15 cellular contexts compared by ENCODE assay signal in the genomic region with DNA sequence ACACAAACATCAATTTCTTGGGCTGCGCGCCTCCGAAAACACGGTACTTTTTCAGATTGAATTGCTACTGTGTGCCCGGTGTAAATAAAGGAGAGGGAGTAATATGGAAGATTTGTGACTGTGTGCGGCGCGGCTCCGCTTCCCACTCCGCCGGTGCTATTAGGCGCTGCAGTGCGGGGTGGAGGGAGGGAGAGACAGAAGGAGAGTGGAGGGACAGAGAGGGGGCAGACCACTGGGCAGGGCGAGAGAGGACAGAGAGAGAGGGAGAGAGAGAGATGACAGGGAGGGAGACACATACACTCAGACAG. TPM values are rescaled to one million over a fixed set of nuclear protein-coding genes. Genes with fewer than 3 reads are reported as not detected.
DNase-seq lines count a peak whose midpoint lies in the region; ATAC-seq, FAIRE-seq and TF ChIP-seq lines count a peak whose summit lies in the region.
"Had no signal": no experiment of that assay in that cellular context is flagged by ENCODE, and none has a peak within 500 bp of the region (broad histone marks: within the 10 kb centered on the region; RNA-seq: fewer than 3 reads in every experiment).

No MANE protein-coding gene starts in this region.

- FAIRE-seq in GM12892 (lab: Jason Lieb, UNC) = no peak
- FAIRE-seq: small intestine had no signal

- peak; percentile 29 for ATAC-seq in sciatic nerve
- ATAC-seq in HG03025 (IDR thresholded peaks at IDR 0.05; ENCODE audit: low FRiP score, unreplicated experiment) = no peak
- ATAC-seq in GM18870 (IDR thresholded peaks at IDR 0.05; ENCODE audit: unreplicated experiment) = no peak
- ATAC-seq in GM21381 (IDR thresholded peaks at IDR 0.05; ENCODE audit: unreplicated experiment) = no peak
- ATAC-seq: activated CD4-positive, alpha-beta T cell treated with anti-CD3 and anti-CD28 coated beads for 36 hours; CD8-positive, alpha-beta T cell had no signal

- H3K9me3 ChIP-seq in adipocyte (ENCODE audit: control insufficient read depth, low read length) (no peaks in the 10 kb centered on the region), iPS-20b (ENCODE audit: insufficient read depth, low read depth, low read length) (no peaks in the 10 kb centered on the region)

- intact Hi-C loops in sciatic nerve (cut with DNase I) = no loop called here

- H3K4me1 ChIP-seq in adipocyte (ENCODE audit: control insufficient read depth, insufficient read depth, low read length) (peaks cover 32% of the 10 kb centered on the region), iPS-20b (ENCODE audit: insufficient read depth, low read length) (no peaks in the 10 kb centered on the region)

- H3K36me3 ChIP-seq in adipocyte (ENCODE audit: control insufficient read depth, insufficient read depth, low read length, severe bottlenecking) = no peaks in the 10 kb centered on the region
- H3K36me3 ChIP-seq in iPS-20b (ENCODE audit: insufficient read depth, low read depth, low read length) = no peaks in the 10 kb centered on the region
- H3K36me3 ChIP-seq: cardiac muscle cell had no signal

- no peak for TF ChIP-seq POLR2A in GM12892 (IDR thresholded peaks at IDR 0.05; ENCODE audit: low read depth, low read length)

- H3K4me3 ChIP-seq in adipocyte (ENCODE audit: low read length) (no peak overlapping the region), iPS-20b (ENCODE audit: low read length) (peak overlapping the region; percentile 34; the same call in 1 of the 2 replicates)
- H3K4me3 ChIP-seq: cardiac muscle cell had no signal

- H3K27me3 ChIP-seq in adipocyte (replicated peaks; ENCODE audit: control insufficient read depth, insufficient read depth, low read length) = peaks cover 11% of the 10 kb centered on the region
- H3K27me3 ChIP-seq in iPS-20b (ENCODE audit: insufficient read depth, low read length) = peaks cover 9% of the 10 kb centered on the region; the same call in 1 of the 2 replicates
- H3K27me3 ChIP-seq: cardiac muscle cell had no signal

- DNase-seq in GM12892 (ENCODE audit: insufficient read length) (peak; percentile 5), adipocyte (ENCODE audit: low read depth) (peak; percentile 36), sciatic nerve (ENCODE audit: low spot score) (peak; percentile 59), NOMO-1 treated with dmso at 0.1 percent for 144 hours (lab: John Stamatoyannopoulos, UW; ENCODE audit: unreplicated experiment) (no peak)
- DNase-seq: CD8-positive, alpha-beta T cell; erythroblast; Karpas-422; small intestine; trophoblast cell had no signal

- no peak overlapping the region for H3K27ac ChIP-seq in iPS-20b (ENCODE audit: low read length)
- H3K27ac ChIP-seq: cardiac muscle cell had no signal

- H3K9ac ChIP-seq in adipocyte (ENCODE audit: low read length) (no peak overlapping the region), iPS-20b (ENCODE audit: low read depth, low read length) (no peak overlapping the region)

RNA-seq across cellular contexts. Expression of a gene that starts 24.8 kb away (rescaled TPM):
- not detected for polyA plus RNA-seq in GM12892 (2012; ENCODE audit: missing spikeins)
- 193 TPM for total RNA-seq in sciatic nerve
- total RNA-seq: cardiac muscle cell had no signal
- polyA plus RNA-seq: cardiac muscle cell, small intestine had no signal

RNA-seq across cellular contexts. Expression of a gene that starts 53.2 kb away (rescaled TPM):
- 23.4 TPM for polyA plus RNA-seq in GM12892 (2012; ENCODE audit: missing spikeins)
- 24.9 TPM for total RNA-seq in sciatic nerve
